Comparison of ENCODE assay signal across 10 cellular contexts in genomic region chr5:15794117-15794985, GRCh38.
DNase-seq lines count a peak whose midpoint lies in the region; ATAC-seq and TF ChIP-seq lines count a peak whose summit lies in the region.
"Had no signal": no experiment of that assay in that cellular context is flagged by ENCODE, and none has a peak within 500 bp of the region (broad histone marks: within the 10 kb centered on the region; RNA-seq: fewer than 3 reads in every experiment).

No MANE protein-coding gene starts in this region.

- TF ChIP-seq POLR2A in IMR-90 (IDR thresholded peaks at IDR 0.05; ENCODE audit: low read depth, low read length) (no peak), right lobe of liver (IDR thresholded peaks at IDR 0.05) (no peak), transverse colon (IDR thresholded peaks at IDR 0.05) (no peak)

- H3K4me1 ChIP-seq in IMR-90 (ENCODE audit: control insufficient read depth, insufficient read depth, low read length), result peaks cover 3% of the 10 kb centered on the region
- H3K4me1 ChIP-seq in right lobe of liver, result no peaks in the 10 kb centered on the region
- H3K4me1 ChIP-seq in transverse colon, result peaks cover 0 to 11% (median 0%) of the 10 kb centered on the region in 4 donors

- no peak overlapping the region for H3K23ac ChIP-seq in IMR-90 (ENCODE audit: low read depth, low read length)

- no peak overlapping the region for H3K14ac ChIP-seq in IMR-90 (replicated peaks; ENCODE audit: low read depth, low read length)

- CTCF ChIA-PET in IMR-90 (lab: Yijun Ruan, JAX), result no interaction called here

- no peak overlapping the region for H3K9ac ChIP-seq in IMR-90 (ENCODE audit: low read depth, low read length)

- no peak overlapping the region for H2BK15ac ChIP-seq in IMR-90 (ENCODE audit: low read depth, low read length)

- H2BK20ac ChIP-seq in IMR-90 (ENCODE audit: low read depth, low read length), result no peak overlapping the region

- BruUV-seq in IMR-90 (replicated peaks; lab: Mats Ljungman, UMichigan), result no TSS peak

- peak; percentile 45 for TF ChIP-seq RAD21 in IMR-90 (IDR thresholded peaks at IDR 0.05; ENCODE audit: low read length)

- WGBS in IMR-90 (ENCODE audit: extremely low coverage in 2 of 2, insufficient read length in 1 of 2), 2 experiments, result no CpG with 5 or more reads among the region's 5 CpGs
- 20% methylated on average over 5 of the region's 5 CpGs for WGBS in right lobe of liver (ENCODE audit: insufficient coverage, low coverage, low lambda C conversion rate, missing lambda C conversion rate)
- 40 to 42% methylated on average over 5 of the region's 5 CpGs for WGBS in transverse colon (ENCODE audit: low coverage in 1 of 2), 2 donors

- intact Hi-C loops in IMR-90 (cut with micrococcal nuclease), result loop anchor here (2.0 kb wide), 2 partner anchors 294 to 332 kb away; partner anchors contain the start of gene FBXL7
- intact Hi-C loops in right lobe of liver (cut with DNase I), result no loop called here
- intact Hi-C loops in transverse colon (cut with DNase I; ENCODE audit: low total_unique reads), result no loop called here

- H4K5ac ChIP-seq in IMR-90 (ENCODE audit: low read depth, low read length), result no peak overlapping the region

- H4K8ac ChIP-seq in IMR-90 (ENCODE audit: low read depth in 2 of 2, low read length in 2 of 2), result no peak overlapping the region

- H3K4me2 ChIP-seq in IMR-90 (ENCODE audit: low read depth, low read length), result no peak overlapping the region

- H3K9me3 ChIP-seq in IMR-90 (ENCODE audit: control insufficient read depth, insufficient read depth, low read length), result no peaks in the 10 kb centered on the region
- no peaks in the 10 kb centered on the region for H3K9me3 ChIP-seq in right lobe of liver
- no peaks in the 10 kb centered on the region for H3K9me3 ChIP-seq in transverse colon

- H3K9me1 ChIP-seq in IMR-90 (ENCODE audit: insufficient read depth, low read length), result peaks cover 5% of the 10 kb centered on the region; the same call in 1 of the 2 replicates

- no peak overlapping the region for H3K18ac ChIP-seq in IMR-90 (ENCODE audit: low read depth, low read length)

- no peak overlapping the region for H3K56ac ChIP-seq in IMR-90 (ENCODE audit: extremely low read depth, insufficient read depth, low read length)

- in situ Hi-C loops in ACHN (cut with HindIII; ENCODE audit: low pct_ligation_motif_present, low pct_unique_long_range_greater_than_20kb, low sequenced_read_pairs), result no loop called here
- in situ Hi-C loops in IMR-90 (cut with MboI; ENCODE audit: low sequenced_read_pairs), result no loop called here
- in situ Hi-C loops in transverse colon (cut with MboI; ENCODE audit: low pct_ligation_motif_present in 1 of 4, low pct_unique_long_range_greater_than_20kb in 1 of 4, low sequenced_read_pairs in 3 of 4), result no loop called here

- H2AK9ac ChIP-seq in IMR-90 (replicated peaks; ENCODE audit: low read depth, low read length, poor library complexity), result no peak overlapping the region

- dilution Hi-C loops in IMR-90 (cut with HindIII; ENCODE audit: low sequenced_read_pairs, unreplicated experiment), result no loop called here

- H3K4ac ChIP-seq in IMR-90 (ENCODE audit: low read depth, low read length), result no peak overlapping the region

- peak; percentile 18 for DNase-seq in ACHN
- DNase-seq in IMR-90, result peak; percentile 24
- DNase-seq in caudate nucleus (lab: John Stamatoyannopoulos, UW), result peak in 3 of 61 donors; percentile 24 to 33 (median 31)
- DNase-seq in right lobe of liver, result no peak
- DNase-seq in transverse colon, result no peak
- no peak for DNase-seq in activated T-cell treated with anti-CD3 and anti-CD28 coated beads, Interleukin-2, amount 50 U/mL, for 48 hours
- DNase-seq in activated CD8-positive, alpha-beta memory T cell treated with anti-CD3 and anti-CD28 coated beads, Interleukin-2, amount 50 U/mL, for 4 hours, result no peak
- DNase-seq: activated T-cell treated with anti-CD3 and anti-CD28 coated beads, Interleukin-2, amount 50 U/mL, for 24 hours; CD8-positive, alpha-beta memory T cell had no signal

- H3K27ac ChIP-seq in IMR-90 (ENCODE audit: insufficient read depth, low read length) (no peak overlapping the region), caudate nucleus (ENCODE audit: low read depth, low read length) (peak overlapping the region; percentile 95), right lobe of liver (no peak overlapping the region), transverse colon (no peak overlapping the region)

- no peaks in the 10 kb centered on the region for H3K36me3 ChIP-seq in IMR-90 (ENCODE audit: control insufficient read depth, insufficient read depth, low read length)
- no peaks in the 10 kb centered on the region for H3K36me3 ChIP-seq in right lobe of liver
- no peaks in the 10 kb centered on the region for H3K36me3 ChIP-seq in transverse colon

- POLR2A ChIA-PET in IMR-90 (lab: Charles Lee; ENCODE audit: unreplicated experiment), result no interaction called here

- H3K27me3 ChIP-seq in IMR-90 (ENCODE audit: control insufficient read depth, insufficient read depth, low read length), result no peaks in the 10 kb centered on the region
- H3K27me3 ChIP-seq in right lobe of liver, result no peaks in the 10 kb centered on the region
- H3K27me3 ChIP-seq in transverse colon, result no peaks in the 10 kb centered on the region

- H3K4me3 ChIP-seq in IMR-90 (ENCODE audit: insufficient read depth, low read depth, low read length), result no peak overlapping the region
- no peak overlapping the region for H3K4me3 ChIP-seq in right lobe of liver
- no peak overlapping the region for H3K4me3 ChIP-seq in transverse colon

- H4K20me1 ChIP-seq in IMR-90 (ENCODE audit: insufficient read depth, low read length), result peaks cover 17% of the 10 kb centered on the region

- ATAC-seq in IMR-90 (ENCODE audit: low read depth) (no peak), right lobe of liver (peak in 3 of 4 donors; percentile 14 to 45 (median 38)), HG02970 (IDR thresholded peaks at IDR 0.05; ENCODE audit: low FRiP score, unreplicated experiment) (no peak)

- peaks cover 25% of the 10 kb centered on the region in 2 experiments for H3K79me1 ChIP-seq in IMR-90 (ENCODE audit: low read depth in 1 of 2, low read length in 2 of 2)

- no peak overlapping the region for H2AFZ ChIP-seq in IMR-90 (replicated peaks; ENCODE audit: low read length, poor library complexity)

- H4K91ac ChIP-seq in IMR-90 (ENCODE audit: insufficient read depth, low read depth, low read length), result no peak overlapping the region

- no peak for TF ChIP-seq EP300 in transverse colon (IDR thresholded peaks at IDR 0.05; ENCODE audit: low read depth)

- no peak overlapping the region for H2BK120ac ChIP-seq in IMR-90 (ENCODE audit: low read depth, low read length)

- no peak overlapping the region for H2BK5ac ChIP-seq in IMR-90 (ENCODE audit: low read depth, low read length, poor library complexity, severe bottlenecking)

- TF ChIP-seq CTCF in IMR-90 (conservative IDR thresholded peaks at IDR 0.05; ENCODE audit: low read depth, low read length) (peak; percentile 44), right lobe of liver (IDR thresholded peaks at IDR 0.05) (peak; percentile 19 to 36 (median 28)), transverse colon (IDR thresholded peaks at IDR 0.05) (no peak)

- no peak overlapping the region for H2AK5ac ChIP-seq in IMR-90 (ENCODE audit: low read depth, low read length)

TF ChIP-seq in IMR-90, 13 proteins besides CTCF, POLR2A, EP300 and RAD21:
- TF ChIP-seq MAZ (IDR thresholded peaks at IDR 0.05; ENCODE audit: borderline replicate concordance, low read depth, low read length) (no peak), CHD1 (IDR thresholded peaks at IDR 0.05; ENCODE audit: low read depth, low read length) (no peak), SMC3 (IDR thresholded peaks at IDR 0.05; ENCODE audit: low read depth, low read length) (peak; percentile 54)
TF ChIP-seq in IMR-90: peak in this region for 1.

Comparison
In these comparisons a context has a peak if more than half of its experiments do, and no peak if none do; other contexts are left out.
1. DNase-seq: peak in ACHN (single experiment) and IMR-90 (single experiment); none in right lobe of liver (0 of 3), transverse colon (single experiment), activated T-cell treated with anti-CD3 and anti-CD28 coated beads, Interleukin-2, amount 50 U/mL, for 48 hours (0 of 2) and activated CD8-positive, alpha-beta memory T cell treated with anti-CD3 and anti-CD28 coated beads, Interleukin-2, amount 50 U/mL, for 4 hours (single experiment).
2. ATAC-seq: peak in right lobe of liver (3 of 4); none in IMR-90 (single experiment) and HG02970 (single experiment).
3. CTCF ChIP-seq: peak in IMR-90 (single experiment) and right lobe of liver (4 of 4); none in transverse colon (0 of 5).